ENCODE assay signal across 2 cellular contexts in the genomic region with DNA sequence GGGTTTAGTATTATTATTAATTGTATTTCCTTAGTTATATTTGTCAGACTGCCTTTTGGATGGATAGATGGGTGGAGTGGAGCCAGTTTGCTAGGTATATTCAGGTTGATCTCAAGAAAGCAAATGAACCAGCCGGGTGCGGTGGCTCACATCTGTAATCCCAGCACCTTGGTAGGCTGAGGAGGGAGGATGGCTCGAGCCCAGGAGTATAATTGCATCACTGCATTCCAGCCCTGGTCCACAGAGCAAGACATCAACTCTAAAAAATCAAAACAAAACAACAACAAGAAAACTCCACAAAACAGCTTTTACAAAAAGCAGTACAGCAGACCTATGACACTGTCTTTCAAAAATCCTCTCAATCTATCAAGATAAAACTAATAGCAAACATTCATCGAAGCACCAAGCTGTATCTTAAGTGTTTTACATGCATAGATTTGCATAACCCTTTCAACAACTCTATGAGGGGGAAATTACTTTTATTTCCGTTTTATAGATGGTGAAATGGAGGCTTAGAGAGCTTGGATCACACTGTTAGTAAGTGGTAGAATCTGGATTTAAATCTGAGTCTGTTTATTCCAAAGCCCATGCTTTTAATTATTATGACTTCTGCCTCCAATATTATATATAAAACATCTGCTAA.
TF ChIP-seq lines count a peak whose summit lies in the region.

No MANE protein-coding gene starts in this region.

TF ChIP-seq in liver, 16 proteins besides CTCF, POLR2A, EP300 and RAD21:
- TF ChIP-seq ATF3 (IDR thresholded peaks at IDR 0.05) (peak; percentile 49), NR2F2 (IDR thresholded peaks at IDR 0.05) (no peak), HNF4A (conservative IDR thresholded peaks at IDR 0.05) (peak; percentile 17 to 29)

TF ChIP-seq in HepG2, 621 proteins besides CTCF, POLR2A, EP300 and RAD21:
- TF ChIP-seq MZF1 (CRISPR knock-in tag; IDR thresholded peaks at IDR 0.05; ENCODE audit: borderline replicate concordance) = no peak
- TF ChIP-seq FOSL2 (CRISPR knock-in tag; IDR thresholded peaks at IDR 0.05) = no peak
- TF ChIP-seq RBM39 (IDR thresholded peaks at IDR 0.05; ENCODE audit: low read depth, low read length, poor library complexity, severe bottlenecking) = no peak
- no peak for TF ChIP-seq DMAP1 (CRISPR knock-in tag; IDR thresholded peaks at IDR 0.05)
